Comparison of ENCODE assay signal across 28 cellular contexts in genomic region chr15:51083641-51084040, GRCh38. TPM values are rescaled to one million over a fixed set of nuclear protein-coding genes. Genes with fewer than 3 reads are reported as not detected.
"Had no signal": no experiment of that assay in that cellular context is flagged by ENCODE, and none has a peak within 500 bp of the region (broad histone marks: within the 10 kb centered on the region; RNA-seq: fewer than 3 reads in every experiment).

No MANE protein-coding gene starts in this region.

- H3K4me3 ChIP-seq: adrenal gland, cardiac muscle cell, MG63, Peyer's patch, SJCRH30 had no signal

- H3K4me3 Mint-ChIP-seq: activated CD4-positive, alpha-beta memory T cell treated with anti-CD3 and anti-CD28 coated beads, Interleukin-2, amount 10 ng/mL, durations not matched to agents 7 days and 5 days; activated CD4-positive, alpha-beta T cell treated with anti-CD3 and anti-CD28 coated beads for 36 hours; activated naive CD8-positive, alpha-beta T cell treated with anti-CD3 and anti-CD28 coated beads, Interleukin-2, amount 10 ng/mL, durations not matched to agents 7 days and 5 days had no signal

- H3K4me2 ChIP-seq: KMS-11, SK-N-SH had no signal

- H3K9me3 Mint-ChIP-seq: activated CD4-positive, alpha-beta memory T cell treated with anti-CD3 and anti-CD28 coated beads, Interleukin-2, amount 10 ng/mL, durations not matched to agents 7 days and 5 days; activated naive CD8-positive, alpha-beta T cell treated with anti-CD3 and anti-CD28 coated beads, Interleukin-2, amount 10 ng/mL, durations not matched to agents 7 days and 5 days had no signal

- H3K4me1 Mint-ChIP-seq: activated CD4-positive, alpha-beta T cell treated with anti-CD3 and anti-CD28 coated beads for 36 hours; activated naive CD8-positive, alpha-beta T cell treated with anti-CD3 and anti-CD28 coated beads, Interleukin-2, amount 10 ng/mL, durations not matched to agents 7 days and 5 days had no signal

- H3K9ac ChIP-seq: KMS-11, SK-N-SH had no signal

- H3K27ac ChIP-seq: adrenal gland, brain microvascular endothelial cell, cardiac muscle cell, KMS-11, Peyer's patch, RWPE1, SJCRH30, VCaP had no signal

- H3K36me3 ChIP-seq: adrenal gland, brain microvascular endothelial cell, cardiac muscle cell, MG63, Peyer's patch, SJCRH30 had no signal

- DNase-seq: activated CD4-positive, alpha-beta memory T cell treated with anti-CD3 and anti-CD28 coated beads, Interleukin-2, amount 10 ng/mL, durations not matched to agents 7 days and 5 days; activated CD4-positive, alpha-beta T cell treated with anti-CD3 and anti-CD28 coated beads for 36 hours; activated CD4-positive, alpha-beta T cell treated with anti-CD3 and anti-CD28 coated beads, Interleukin-2, amount 50 U/mL, for 1 hour; activated CD8-positive, alpha-beta memory T cell treated with anti-CD3 and anti-CD28 coated beads, Interleukin-2, amount 50 U/mL, for 4 hours; activated naive CD4-positive, alpha-beta T cell treated with anti-CD3 and anti-CD28 coated beads, Interleukin-2, amount 50 U/mL, for 16 hours; activated naive CD8-positive, alpha-beta T cell treated with anti-CD3 and anti-CD28 coated beads, Interleukin-2, amount 10 ng/mL, durations not matched to agents 7 days and 5 days; activated T-cell treated with anti-CD3 and anti-CD28 coated beads, Interleukin-2, amount 50 U/mL, for 1 hour; adrenal gland; brain microvascular endothelial cell; MG63; NCI-H1105; NCI-H1436; NCI-H1694 treated with DMSO at 0.1 percent for 48 hours; NCI-H2029 treated with DMSO at 0.1 percent for 48 hours; NCI-H2171; NCI-H2227 treated with DMSO at 0.1 percent for 48 hours; NCI-H446 treated with DMSO at 0.1 percent for 48 hours; NCI-H524 treated with DMSO at 0.1 percent for 48 hours; NCI-H82; Peyer's patch; Right ventricle myocardium superior; SJCRH30; SK-N-SH; T-helper 1 cell had no signal

- H3K27ac Mint-ChIP-seq: activated CD4-positive, alpha-beta memory T cell treated with anti-CD3 and anti-CD28 coated beads, Interleukin-2, amount 10 ng/mL, durations not matched to agents 7 days and 5 days; activated CD4-positive, alpha-beta T cell treated with anti-CD3 and anti-CD28 coated beads for 36 hours; activated naive CD8-positive, alpha-beta T cell treated with anti-CD3 and anti-CD28 coated beads, Interleukin-2, amount 10 ng/mL, durations not matched to agents 7 days and 5 days had no signal

- H3K27me3 ChIP-seq: brain microvascular endothelial cell, MG63, Peyer's patch, SJCRH30 had no signal

- H3K36me3 Mint-ChIP-seq: activated naive CD8-positive, alpha-beta T cell treated with anti-CD3 and anti-CD28 coated beads, Interleukin-2, amount 10 ng/mL, durations not matched to agents 7 days and 5 days had no signal

- H3K4me1 ChIP-seq: adrenal gland, Peyer's patch had no signal

- ATAC-seq: activated CD4-positive, alpha-beta T cell treated with anti-CD3 and anti-CD28 coated beads for 36 hours had no signal

- H3K9me3 ChIP-seq: adrenal gland, MG63, Peyer's patch, SJCRH30, SK-N-SH had no signal

RNA-seq across cellular contexts. Expression of gene TNFAIP8L3, which starts 11.1 kb away (rescaled TPM):
- total RNA-seq: activated CD4-positive, alpha-beta T cell treated with anti-CD3 and anti-CD28 coated beads for 36 hours; cardiac muscle cell had no signal
- polyA plus RNA-seq: cardiac muscle cell had no signal
